8 cellular contexts compared by ENCODE assay signal in genomic region chr6:125779924-125780539, GRCh38. TPM values are rescaled to one million over a fixed set of nuclear protein-coding genes. Genes with fewer than 3 reads are reported as not detected.
DNase-seq lines count a peak whose midpoint lies in the region; ATAC-seq, FAIRE-seq and TF ChIP-seq lines count a peak whose summit lies in the region.

No MANE protein-coding gene starts in this region.

- no peaks in the 10 kb centered on the region for H3K36me3 ChIP-seq in OCI-LY7 (ENCODE audit: insufficient read depth, low read length)
- H3K36me3 ChIP-seq in mucosa of stomach (ENCODE audit: control insufficient read depth, insufficient read depth, low read length): no peaks in the 10 kb centered on the region

- intact Hi-C loops in OCI-LY7 (cut with micrococcal nuclease; ENCODE audit: unreplicated experiment): loop anchor here (1.0 to 2.0 kb wide), 5 partner anchors 10 to 560 kb away; partner anchors contain the start of genes CENPW, HEY2, NCOA7 and TRMT11

- H3K9ac ChIP-seq in mucosa of stomach (ENCODE audit: low read length): peak overlapping the region; percentile 86

- H3K4me3 ChIP-seq in OCI-LY7 (ENCODE audit: low read depth, low read length, poor library complexity, severe bottlenecking) (peak overlapping the region; percentile 74), mucosa of stomach (ENCODE audit: low read length) (peak overlapping the region; percentile 64)

- peak overlapping the region; percentile 91 for H3K27ac ChIP-seq in OCI-LY7 (ENCODE audit: low read depth, low read length, poor library complexity, severe bottlenecking)

- CTCF ChIA-PET in OCI-LY7 (lab: Charles Lee; ENCODE audit: unreplicated experiment): interaction anchor here (2.2 kb wide), 2 partner anchors 14 to 176 kb away, joined by 10 to 12 read pairs; partner anchors contain the start of gene HINT3

- peak overlapping the region; percentile 93; the same call in 1 of the 2 replicates for H2AFZ ChIP-seq in OCI-LY7 (ENCODE audit: low read length)

- DNase-seq in D721Med (ENCODE audit: insufficient read length, low spot score): peak; percentile 64
- DNase-seq in HuH-7 (ENCODE audit: low spot score): peak; percentile 81
- peak; percentile 95 for DNase-seq in OCI-LY7 (ENCODE audit: low spot score)
- peak; percentile 79 for DNase-seq in activated T-cell treated with anti-CD3 and anti-CD28 coated beads for 48 hours (ENCODE audit: low read depth)
- DNase-seq in stimulated activated CD8-positive, alpha-beta memory T cell treated with anti-CD3 and anti-CD28 coated beads, Interleukin-4, amount 100 ng/mL, for 4 hours (ENCODE audit: low read depth in 2 of 2, low spot score in 1 of 2): peak; percentile 72 to 89

- no peak for FAIRE-seq in D721Med (lab: Jason Lieb, UNC)

- peaks cover 20% of the 10 kb centered on the region for H3K4me1 ChIP-seq in OCI-LY7 (ENCODE audit: insufficient read depth, low read length, poor library complexity, severe bottlenecking)
- H3K4me1 ChIP-seq in mucosa of stomach (ENCODE audit: control insufficient read depth, insufficient read depth, low read length): no peaks in the 10 kb centered on the region

- peak overlapping the region; percentile 92 for H3K4me2 ChIP-seq in OCI-LY7 (ENCODE audit: low read length)

- POLR2A ChIA-PET in OCI-LY7 (lab: Charles Lee): interaction anchor here (0.5 to 8.5 kb wide), 14 partner anchors 12 to 433 kb away, joined by 3 to 106 read pairs (median 6); partner anchors contain the start of genes HINT3, NCOA7 and TRMT11

- no TSS peak for BruUV-seq in OCI-LY7 (replicated peaks; lab: Mats Ljungman, UMichigan)

- H3K9me3 ChIP-seq in OCI-LY7 (ENCODE audit: low read length) (no peaks in the 10 kb centered on the region), mucosa of stomach (ENCODE audit: control insufficient read depth, low read length) (no peaks in the 10 kb centered on the region)

- no peaks in the 10 kb centered on the region for H3K27me3 ChIP-seq in mucosa of stomach (ENCODE audit: control insufficient read depth, insufficient read depth, low read length)

- no peak for TF ChIP-seq CTCF in D721Med (IDR thresholded peaks at IDR 0.05; ENCODE audit: insufficient read depth, missing control alignments)
- 0 out of 2 replicates have a peak, but pooled peaks have one; percentile 37 for TF ChIP-seq CTCF in OCI-LY7 (conservative IDR thresholded peaks at IDR 0.05; ENCODE audit: low read length)

- H3K79me2 ChIP-seq in OCI-LY7 (ENCODE audit: insufficient read depth, low read depth, low read length): peaks cover 30% of the 10 kb centered on the region

- 0 out of 2 replicates have a peak, but pooled peaks cover under 1% of the 10 kb centered on the region for H4K20me1 ChIP-seq in OCI-LY7 (ENCODE audit: insufficient read depth, low read length)

- peak; percentile 86 for ATAC-seq in GM21528 (IDR thresholded peaks at IDR 0.05; ENCODE audit: low FRiP score, unreplicated experiment)
- peak; percentile 97 for ATAC-seq in esophagus mucosa

- H3K9me2 ChIP-seq in OCI-LY7 (ENCODE audit: insufficient read depth, low read length): no peaks in the 10 kb centered on the region

RNA-seq across cellular contexts. Expression of gene NCOA7, which starts 10.7 kb away (rescaled TPM):
- 14.8 and 18.1 TPM in 2 replicates for total RNA-seq in OCI-LY7 (2014; rRNA removed; shearing (Covaris generic))
- total RNA-seq in OCI-LY7 (2022) (49.0 and 52.2 TPM in 2 replicates), esophagus mucosa (59.8 TPM)

RNA-seq across cellular contexts. Expression of gene HEY2, which starts 30.6 kb away (rescaled TPM):
- total RNA-seq in OCI-LY7 (2014; rRNA removed; shearing (Covaris generic)): 0.23 and 0.32 TPM in 2 replicates
- 1.3 and 2.0 TPM in 2 replicates for total RNA-seq in OCI-LY7 (2022)
- total RNA-seq in esophagus mucosa: 1.6 TPM

Comparison
In these comparisons a context has a peak if more than half of its experiments do, and no peak if none do; other contexts are left out.
1. Peak in every context shown above with its lines: DNase-seq, ATAC-seq, H3K4me3 ChIP-seq and H3K27ac ChIP-seq.